Comparison of ENCODE assay signal across 15 cellular contexts in the genomic region with DNA sequence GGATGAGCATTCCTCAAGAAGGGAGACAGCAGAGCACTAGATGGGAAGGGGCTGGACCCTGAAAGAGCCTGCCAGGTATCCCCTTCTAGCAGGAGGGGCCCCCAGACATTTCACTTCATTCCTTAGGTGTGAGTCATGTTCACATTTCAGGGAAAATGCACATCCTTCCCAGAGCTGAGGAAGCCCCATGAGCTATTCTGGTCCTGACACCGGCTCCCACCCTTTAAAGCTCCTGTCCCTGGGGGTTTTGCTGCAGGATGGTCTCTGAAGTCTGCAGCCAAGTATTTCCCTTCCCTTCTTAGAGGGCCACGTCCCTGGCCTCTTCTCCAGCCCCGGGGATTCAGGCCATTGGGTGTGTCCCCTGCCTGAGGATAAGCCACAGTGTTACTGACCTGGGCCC.
DNase-seq lines count a peak whose midpoint lies in the region; ATAC-seq, FAIRE-seq and TF ChIP-seq lines count a peak whose summit lies in the region.
"Had no signal": no experiment of that assay in that cellular context is flagged by ENCODE, and none has a peak within 500 bp of the region (broad histone marks: within the 10 kb centered on the region; RNA-seq: fewer than 3 reads in every experiment).

No MANE protein-coding gene starts in this region.

- H4K20me1 ChIP-seq in GM23338 (replicated peaks; ENCODE audit: insufficient read depth) = no peaks in the 10 kb centered on the region

- no peaks in the 10 kb centered on the region for H3F3A ChIP-seq in GM23338 (replicated peaks; ENCODE audit: low read depth)

- H3K36me3 ChIP-seq in GM23338 (ENCODE audit: insufficient read depth) (no peaks in the 10 kb centered on the region), skeletal muscle tissue (ENCODE audit: control insufficient read depth in 3 of 3, insufficient read depth in 3 of 3, low read length in 3 of 3) (no peaks in the 10 kb centered on the region), small intestine (ENCODE audit: control insufficient read depth in 2 of 2, insufficient read depth in 2 of 2, low read length in 2 of 2) (no peaks in the 10 kb centered on the region)
- H3K36me3 ChIP-seq: spleen had no signal

- H3K27ac ChIP-seq in GM23338 (ENCODE audit: low read depth) (no peak overlapping the region), skeletal muscle tissue (ENCODE audit: low read depth, low read length) (peak overlapping the region; percentile 54), small intestine (ENCODE audit: low read depth in 1 of 2, low read length in 1 of 2) (no peak overlapping the region)
- H3K27ac ChIP-seq: HL-60, spleen had no signal

- H3K36me3 Mint-ChIP-seq in GM23338 (ENCODE audit: low read depth) = no peaks in the 10 kb centered on the region

- no peaks in the 10 kb centered on the region for H3K79me2 ChIP-seq in GM23338 (replicated peaks; ENCODE audit: insufficient read depth)

- no peaks in the 10 kb centered on the region for H3K9me3 Mint-ChIP-seq in GM23338
- H3K9me3 Mint-ChIP-seq: activated T-cell treated with anti-CD3 and anti-CD28 coated beads, Interleukin-2, amount 50 U/mL, for 4 hours; stimulated activated naive CD8-positive, alpha-beta T cell treated with anti-CD3 and anti-CD28 coated beads, Interleukin-15, amount 100 ng/mL, for 72 hours had no signal

- H3K27me3 ChIP-seq in GM23338 (ENCODE audit: insufficient read depth) = no peaks in the 10 kb centered on the region
- no peaks in the 10 kb centered on the region for H3K27me3 ChIP-seq in skeletal muscle tissue (ENCODE audit: control insufficient read depth in 3 of 3, insufficient read depth in 3 of 3, low read length in 3 of 3)
- H3K27me3 ChIP-seq in small intestine (ENCODE audit: control insufficient read depth in 2 of 2, insufficient read depth in 2 of 2, low read length in 2 of 2) = no peaks in the 10 kb centered on the region

- 52 to 73% (median 60%) methylated on average over 3 of the region's 3 CpGs for WGBS in small intestine, 3 donors

- no peak overlapping the region for H2AFZ ChIP-seq in GM23338

- H3K4me3 ChIP-seq in GM23338 (no peak overlapping the region), fibroblast of pulmonary artery (replicated peaks; ENCODE audit: low read depth, low read length) (no peak overlapping the region), skeletal muscle tissue (ENCODE audit: low read length in 3 of 3) (no peak overlapping the region), small intestine (ENCODE audit: low read depth in 1 of 2, low read length in 2 of 2) (no peak overlapping the region)
- H3K4me3 ChIP-seq: spleen had no signal

- DNase-seq in GM23338 (ENCODE audit: low spot score) (no peak), T1000 (lab: John Stamatoyannopoulos, UW) (peak; percentile 45), fibroblast of pulmonary artery (ENCODE audit: low read depth) (peak; percentile 25), small intestine (no peak), GDM1 (lab: John Stamatoyannopoulos, UW) (no peak), medulla oblongata (ENCODE audit: extremely low spot score) (no peak)
- no peak for DNase-seq in stimulated activated naive CD4-positive, alpha-beta T cell (lab: John Stamatoyannopoulos, UW)
- DNase-seq: activated T-cell treated with anti-CD3 and anti-CD28 coated beads, Interleukin-2, amount 50 U/mL, for 4 hours; amygdala; DMS79; SHP77 treated with DMSO at 0.1 percent for 48 hours; spleen; stimulated activated naive CD8-positive, alpha-beta T cell treated with anti-CD3 and anti-CD28 coated beads, Interleukin-15, amount 100 ng/mL, for 72 hours had no signal

- peak overlapping the region; percentile 20; the same call in 1 of the 2 replicates for H3K27ac Mint-ChIP-seq in GM23338
- H3K27ac Mint-ChIP-seq: stimulated activated naive CD8-positive, alpha-beta T cell treated with anti-CD3 and anti-CD28 coated beads, Interleukin-15, amount 100 ng/mL, for 72 hours had no signal

- no peaks in the 10 kb centered on the region for H3K9me3 ChIP-seq in skeletal muscle tissue (ENCODE audit: control insufficient read depth in 3 of 3, low read length in 3 of 3)
- no peaks in the 10 kb centered on the region for H3K9me3 ChIP-seq in small intestine (ENCODE audit: control insufficient read depth, low read depth)
- H3K9me3 ChIP-seq: spleen had no signal

- H3K4me2 ChIP-seq in GM23338 = no peak overlapping the region

- ATAC-seq in GM23338 = no peak
- ATAC-seq: activated T-cell treated with anti-CD3 and anti-CD28 coated beads, Interleukin-2, amount 50 U/mL, for 4 hours had no signal

- H3K4me1 Mint-ChIP-seq in GM23338 = peaks cover 2% of the 10 kb centered on the region

- no peak overlapping the region for H3K9ac ChIP-seq in skeletal muscle tissue (ENCODE audit: low read depth in 1 of 3, low read length in 3 of 3)

- FAIRE-seq in small intestine (lab: Jason Lieb, UNC) = no peak

- TF ChIP-seq CTCF in GM23338 (conservative IDR thresholded peaks at IDR 0.05; ENCODE audit: low read depth in 2 of 2) (no peak), fibroblast of pulmonary artery (IDR thresholded peaks at IDR 0.05; ENCODE audit: low read length, missing control alignments) (no peak)

- H3K4me1 ChIP-seq in GM23338 (ENCODE audit: insufficient read depth) (no peaks in the 10 kb centered on the region), skeletal muscle tissue (ENCODE audit: control insufficient read depth in 3 of 3, insufficient read depth in 3 of 3, low read length in 3 of 3) (peaks cover 25 to 34% (median 33%) of the 10 kb centered on the region in 3 donors), small intestine (ENCODE audit: control insufficient read depth in 2 of 2, insufficient read depth in 1 of 2, low read depth in 1 of 2, low read length in 1 of 2) (no peaks in the 10 kb centered on the region)

- no peaks in the 10 kb centered on the region for H3K9me2 ChIP-seq in GM23338 (ENCODE audit: insufficient read depth)

- H3K27me3 Mint-ChIP-seq in GM23338 (ENCODE audit: insufficient read depth, low read depth, poor library complexity) = peaks cover 3% of the 10 kb centered on the region

- H3K4me3 Mint-ChIP-seq in GM23338 = no peak overlapping the region
- H3K4me3 Mint-ChIP-seq: activated T-cell treated with anti-CD3 and anti-CD28 coated beads, Interleukin-2, amount 50 U/mL, for 4 hours; stimulated activated naive CD8-positive, alpha-beta T cell treated with anti-CD3 and anti-CD28 coated beads, Interleukin-15, amount 100 ng/mL, for 72 hours had no signal

TF ChIP-seq in GM23338, 12 proteins besides CTCF, POLR2A, EP300 and RAD21 (continues in another document):
- TF ChIP-seq, protein P1, sequence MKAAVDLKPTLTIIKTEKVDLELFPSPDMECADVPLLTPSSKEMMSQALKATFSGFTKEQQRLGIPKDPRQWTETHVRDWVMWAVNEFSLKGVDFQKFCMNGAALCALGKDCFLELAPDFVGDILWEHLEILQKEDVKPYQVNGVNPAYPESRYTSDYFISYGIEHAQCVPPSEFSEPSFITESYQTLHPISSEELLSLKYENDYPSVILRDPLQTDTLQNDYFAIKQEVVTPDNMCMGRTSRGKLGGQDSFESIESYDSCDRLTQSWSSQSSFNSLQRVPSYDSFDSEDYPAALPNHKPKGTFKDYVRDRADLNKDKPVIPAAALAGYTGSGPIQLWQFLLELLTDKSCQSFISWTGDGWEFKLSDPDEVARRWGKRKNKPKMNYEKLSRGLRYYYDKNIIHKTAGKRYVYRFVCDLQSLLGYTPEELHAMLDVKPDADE (IDR thresholded peaks at IDR 0.05) = no peak
- TF ChIP-seq POLR2AphosphoS5 (IDR thresholded peaks at IDR 0.05; ENCODE audit: low read depth) = no peak

Comparison
In these comparisons a context has a peak if more than half of its experiments do, and no peak if none do; other contexts are left out.
1. DNase-seq: peak in T1000 (single experiment) and fibroblast of pulmonary artery (single experiment); none in GM23338 (single experiment), small intestine (single experiment), stimulated activated naive CD4-positive, alpha-beta T cell (0 of 6), GDM1 (single experiment) and medulla oblongata (single experiment).